ENCODE assay signal across 1 cellular context in genomic region chr19:45423589-45424190, GRCh38.
TF ChIP-seq lines count a peak whose summit lies in the region.

ERCC1 (minus strand) TSS chr19:45423917; CDS start chr19:45423374, 543 bp downstream.

TF ChIP-seq in HepG2, 621 proteins besides CTCF, POLR2A, EP300 and RAD21 (continued from another document and continues in another):
- TF ChIP-seq SNAPC4 (CRISPR knock-in tag; IDR thresholded peaks at IDR 0.05) (peak; percentile 95), PLRG1 (conservative IDR thresholded peaks at IDR 0.05) (no peak), GABPB1 (CRISPR knock-in tag; IDR thresholded peaks at IDR 0.05) (peak; percentile 97), KAT8 (CRISPR knock-in tag; IDR thresholded peaks at IDR 0.05) (peak; percentile 94), ZNF687 (CRISPR knock-in tag; IDR thresholded peaks at IDR 0.05) (peak; percentile 98), CCAR2 (optimal IDR thresholded peaks at IDR 0.05; ENCODE audit: low read depth, low read length) (no peak), RBM22 (optimal IDR thresholded peaks at IDR 0.05; ENCODE audit: low read length) (peak; percentile 79), TCF12 (IDR thresholded peaks at IDR 0.05) (no peak), TCF12 (CRISPR knock-in tag; IDR thresholded peaks at IDR 0.05) (no peak; the same call in 1 of the 2 replicates), GZF1 (CRISPR knock-in tag; IDR thresholded peaks at IDR 0.05) (0 out of 2 replicates have a peak, but pooled peaks have one; percentile 41), ZFAT (CRISPR knock-in tag; conservative IDR thresholded peaks at IDR 0.05) (no peak), CREB1 (IDR thresholded peaks at IDR 0.05) (peak; percentile 41; the same call in 1 of the 2 replicates), CREB1 (CRISPR knock-in tag; IDR thresholded peaks at IDR 0.05) (peak; percentile 77), ZNF496 (CRISPR knock-in tag; IDR thresholded peaks at IDR 0.05; ENCODE audit: insufficient replicate concordance) (no peak), POLR2G (IDR thresholded peaks at IDR 0.05; ENCODE audit: low read depth, low read length) (peak; percentile 92), ERF (CRISPR knock-in tag; IDR thresholded peaks at IDR 0.05) (peak; percentile 68), ZSCAN25 (CRISPR knock-in tag; IDR thresholded peaks at IDR 0.05) (no peak), PHF20 (CRISPR knock-in tag; IDR thresholded peaks at IDR 0.05) (peak; percentile 89), HOXD1 (CRISPR knock-in tag; IDR thresholded peaks at IDR 0.05) (no peak), ZBTB10 (CRISPR knock-in tag; IDR thresholded peaks at IDR 0.05; ENCODE audit: borderline replicate concordance) (no peak), SALL1 (CRISPR knock-in tag; IDR thresholded peaks at IDR 0.05) (peak; percentile 82), ZSCAN29 (CRISPR knock-in tag; conservative IDR thresholded peaks at IDR 0.05) (0 out of 2 replicates have a peak, but pooled peaks have one; percentile 56), ZNF562 (CRISPR knock-in tag; IDR thresholded peaks at IDR 0.05; ENCODE audit: borderline replicate concordance) (no peak), NCOA2 (CRISPR knock-in tag; IDR thresholded peaks at IDR 0.05) (peak; percentile 68), KLF13 (CRISPR knock-in tag; IDR thresholded peaks at IDR 0.05) (no peak), ZNF180 (CRISPR knock-in tag; IDR thresholded peaks at IDR 0.05; ENCODE audit: borderline replicate concordance, low read depth) (no peak), ZNF280D (CRISPR knock-in tag; IDR thresholded peaks at IDR 0.05) (peak; percentile 80), UBTF (CRISPR knock-in tag; IDR thresholded peaks at IDR 0.05) (peak; percentile 83)
- TF ChIP-seq, protein P1, sequence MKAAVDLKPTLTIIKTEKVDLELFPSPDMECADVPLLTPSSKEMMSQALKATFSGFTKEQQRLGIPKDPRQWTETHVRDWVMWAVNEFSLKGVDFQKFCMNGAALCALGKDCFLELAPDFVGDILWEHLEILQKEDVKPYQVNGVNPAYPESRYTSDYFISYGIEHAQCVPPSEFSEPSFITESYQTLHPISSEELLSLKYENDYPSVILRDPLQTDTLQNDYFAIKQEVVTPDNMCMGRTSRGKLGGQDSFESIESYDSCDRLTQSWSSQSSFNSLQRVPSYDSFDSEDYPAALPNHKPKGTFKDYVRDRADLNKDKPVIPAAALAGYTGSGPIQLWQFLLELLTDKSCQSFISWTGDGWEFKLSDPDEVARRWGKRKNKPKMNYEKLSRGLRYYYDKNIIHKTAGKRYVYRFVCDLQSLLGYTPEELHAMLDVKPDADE (CRISPR knock-in tag; IDR thresholded peaks at IDR 0.05), result no peak
- TF ChIP-seq, protein P2, sequence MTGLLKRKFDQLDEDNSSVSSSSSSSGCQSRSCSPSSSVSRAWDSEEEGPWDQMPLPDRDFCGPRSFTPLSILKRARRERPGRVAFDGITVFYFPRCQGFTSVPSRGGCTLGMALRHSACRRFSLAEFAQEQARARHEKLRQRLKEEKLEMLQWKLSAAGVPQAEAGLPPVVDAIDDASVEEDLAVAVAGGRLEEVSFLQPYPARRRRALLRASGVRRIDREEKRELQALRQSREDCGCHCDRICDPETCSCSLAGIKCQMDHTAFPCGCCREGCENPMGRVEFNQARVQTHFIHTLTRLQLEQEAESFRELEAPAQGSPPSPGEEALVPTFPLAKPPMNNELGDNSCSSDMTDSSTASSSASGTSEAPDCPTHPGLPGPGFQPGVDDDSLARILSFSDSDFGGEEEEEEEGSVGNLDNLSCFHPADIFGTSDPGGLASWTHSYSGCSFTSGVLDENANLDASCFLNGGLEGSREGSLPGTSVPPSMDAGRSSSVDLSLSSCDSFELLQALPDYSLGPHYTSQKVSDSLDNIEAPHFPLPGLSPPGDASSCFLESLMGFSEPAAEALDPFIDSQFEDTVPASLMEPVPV (CRISPR knock-in tag; IDR thresholded peaks at IDR 0.05), result peak; percentile 96; the same call in 1 of the 2 replicates
- TF ChIP-seq, protein P3, sequence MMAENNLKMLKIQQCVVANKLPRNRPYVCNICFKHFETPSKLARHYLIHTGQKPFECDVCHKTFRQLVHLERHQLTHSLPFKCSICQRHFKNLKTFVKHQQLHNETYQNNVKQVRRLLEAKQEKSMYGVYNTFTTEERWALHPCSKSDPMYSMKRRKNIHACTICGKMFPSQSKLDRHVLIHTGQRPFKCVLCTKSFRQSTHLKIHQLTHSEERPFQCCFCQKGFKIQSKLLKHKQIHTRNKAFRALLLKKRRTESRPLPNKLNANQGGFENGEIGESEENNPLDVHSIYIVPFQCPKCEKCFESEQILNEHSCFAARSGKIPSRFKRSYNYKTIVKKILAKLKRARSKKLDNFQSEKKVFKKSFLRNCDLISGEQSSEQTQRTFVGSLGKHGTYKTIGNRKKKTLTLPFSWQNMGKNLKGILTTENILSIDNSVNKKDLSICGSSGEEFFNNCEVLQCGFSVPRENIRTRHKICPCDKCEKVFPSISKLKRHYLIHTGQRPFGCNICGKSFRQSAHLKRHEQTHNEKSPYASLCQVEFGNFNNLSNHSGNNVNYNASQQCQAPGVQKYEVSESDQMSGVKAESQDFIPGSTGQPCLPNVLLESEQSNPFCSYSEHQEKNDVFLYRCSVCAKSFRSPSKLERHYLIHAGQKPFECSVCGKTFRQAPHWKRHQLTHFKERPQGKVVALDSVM (CRISPR knock-in tag; IDR thresholded peaks at IDR 0.05), result peak; percentile 74; the same call in 1 of the 2 replicates
- TF ChIP-seq, protein P4, sequence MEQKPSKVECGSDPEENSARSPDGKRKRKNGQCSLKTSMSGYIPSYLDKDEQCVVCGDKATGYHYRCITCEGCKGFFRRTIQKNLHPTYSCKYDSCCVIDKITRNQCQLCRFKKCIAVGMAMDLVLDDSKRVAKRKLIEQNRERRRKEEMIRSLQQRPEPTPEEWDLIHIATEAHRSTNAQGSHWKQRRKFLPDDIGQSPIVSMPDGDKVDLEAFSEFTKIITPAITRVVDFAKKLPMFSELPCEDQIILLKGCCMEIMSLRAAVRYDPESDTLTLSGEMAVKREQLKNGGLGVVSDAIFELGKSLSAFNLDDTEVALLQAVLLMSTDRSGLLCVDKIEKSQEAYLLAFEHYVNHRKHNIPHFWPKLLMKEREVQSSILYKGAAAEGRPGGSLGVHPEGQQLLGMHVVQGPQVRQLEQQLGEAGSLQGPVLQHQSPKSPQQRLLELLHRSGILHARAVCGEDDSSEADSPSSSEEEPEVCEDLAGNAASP (CRISPR knock-in tag; IDR thresholded peaks at IDR 0.05; ENCODE audit: borderline replicate concordance), result peak; percentile 80
